ENCODE assay signal across 8 cellular contexts in genomic region chr1:79104617-79105016, GRCh38.
"Had no signal": no experiment of that assay in that cellular context is flagged by ENCODE, and none has a peak within 500 bp of the region (broad histone marks: within the 10 kb centered on the region; RNA-seq: fewer than 3 reads in every experiment).

No MANE protein-coding gene starts in this region.

- DNase-seq: GDM1, GF-D8 had no signal

- H3K4me3 ChIP-seq: GM12878 had no signal

- ATAC-seq: GM12878 had no signal

- FAIRE-seq: G401.6, GM12878, GM12891, GM12892, GM18507, GM19239 had no signal
